ENCODE assay signal across 12 cellular contexts in the genomic region with DNA sequence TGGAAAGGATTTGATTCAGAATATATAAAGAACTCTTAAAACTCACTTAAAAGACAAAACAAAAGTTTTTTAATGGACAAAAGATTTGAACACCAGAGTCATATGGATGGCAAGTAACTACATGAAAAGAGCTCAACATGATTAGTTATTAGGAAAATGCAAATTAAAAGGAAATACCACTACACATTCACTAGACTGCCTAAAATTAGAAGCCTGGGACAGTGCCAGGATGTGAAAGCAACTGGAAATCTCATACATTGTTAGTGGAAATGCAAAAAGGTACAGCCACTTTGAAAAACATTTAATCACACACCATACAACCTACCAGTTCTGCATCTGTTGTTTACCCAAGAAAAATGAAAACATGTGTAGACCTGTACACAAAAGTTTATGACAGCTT.
"Had no signal": no experiment of that assay in that cellular context is flagged by ENCODE, and none has a peak within 500 bp of the region (broad histone marks: within the 10 kb centered on the region; RNA-seq: fewer than 3 reads in every experiment).

No MANE protein-coding gene starts in this region.

- H3K4me3 Mint-ChIP-seq: activated T-cell treated with anti-CD3 and anti-CD28 coated beads, Interleukin-2, amount 50 U/mL, for 4 hours; brain; memory B cell; natural killer cell; T-helper 17 cell had no signal

- DNase-seq: activated CD4-positive, CD25-positive, alpha-beta regulatory T cell; activated gamma-delta T cell treated with Interleukin-2 at 50 U/mL for 16 hours; activated T-cell treated with anti-CD3 and anti-CD28 coated beads, Interleukin-2, amount 50 U/mL, for 4 hours; gastrocnemius medialis; natural killer cell; right cardiac atrium; T-helper 17 cell; uterus had no signal

- H3K4me3 ChIP-seq: gastrocnemius medialis, heart right ventricle, smooth muscle cell, uterus had no signal

- H3K36me3 ChIP-seq: gastrocnemius medialis, heart right ventricle, uterus had no signal

- H3K27ac ChIP-seq: gastrocnemius medialis, uterus had no signal

- H3K27me3 Mint-ChIP-seq: memory B cell, T-helper 17 cell had no signal

- H3K27me3 ChIP-seq: gastrocnemius medialis, heart right ventricle, uterus had no signal

- H3K9me3 ChIP-seq: gastrocnemius medialis, uterus had no signal

- H3K27ac Mint-ChIP-seq: memory B cell, natural killer cell had no signal

- H3K9me3 Mint-ChIP-seq: activated T-cell treated with anti-CD3 and anti-CD28 coated beads, Interleukin-2, amount 50 U/mL, for 4 hours; memory B cell; natural killer cell had no signal
